9 cellular contexts compared by ENCODE assay signal in genomic region chr1:220908757-220909156, GRCh38. TPM values are rescaled to one million over a fixed set of nuclear protein-coding genes. Genes with fewer than 3 reads are reported as not detected.
DNase-seq lines count a peak whose midpoint lies in the region; ATAC-seq and TF ChIP-seq lines count a peak whose summit lies in the region.
"Had no signal": no experiment of that assay in that cellular context is flagged by ENCODE, and none has a peak within 500 bp of the region (broad histone marks: within the 10 kb centered on the region; RNA-seq: fewer than 3 reads in every experiment).

No MANE protein-coding gene starts in this region.

- H3K4me1 Mint-ChIP-seq in activated CD4-positive, alpha-beta T cell treated with anti-CD3 and anti-CD28 coated beads, Interleukin-2, amount 10 ng/mL, durations not matched to agents 7 days and 5 days: no peaks in the 10 kb centered on the region
- H3K4me1 Mint-ChIP-seq: T-cell had no signal

- no peak overlapping the region for H2AFZ ChIP-seq in OCI-LY1 (ENCODE audit: low read length)

- peaks cover under 1% of the 10 kb centered on the region for H3K27me3 Mint-ChIP-seq in activated CD4-positive, alpha-beta T cell treated with anti-CD3 and anti-CD28 coated beads, Interleukin-2, amount 10 ng/mL, durations not matched to agents 7 days and 5 days

- H3K9ac ChIP-seq in OCI-LY1 (ENCODE audit: low read length): no peak overlapping the region

- TF ChIP-seq CTCF in 22Rv1 (IDR thresholded peaks at IDR 0.05) (peak; percentile 77), OCI-LY1 (IDR thresholded peaks at IDR 0.05; ENCODE audit: low read length) (peak; percentile 37; the same call in 1 of the 2 replicates), fibroblast of pulmonary artery (IDR thresholded peaks at IDR 0.05; ENCODE audit: low read length, missing control alignments) (peak; percentile 75)

- 0 out of 2 replicates have a peak, but pooled peaks cover 3% of the 10 kb centered on the region for H3K27me3 ChIP-seq in OCI-LY1 (ENCODE audit: insufficient read depth, low read length)

- no peak overlapping the region for H3K27ac Mint-ChIP-seq in activated CD4-positive, alpha-beta T cell treated with anti-CD3 and anti-CD28 coated beads, Interleukin-2, amount 10 ng/mL, durations not matched to agents 7 days and 5 days
- H3K27ac Mint-ChIP-seq: T-cell had no signal

- no peaks in the 10 kb centered on the region for H3K79me2 ChIP-seq in OCI-LY1 (ENCODE audit: insufficient read depth, low read length)

- H3K27ac ChIP-seq in 22Rv1 (no peak overlapping the region), OCI-LY1 (ENCODE audit: low read depth, low read length, poor library complexity, severe bottlenecking) (no peak overlapping the region)

- peak; percentile 61 for DNase-seq in fibroblast of pulmonary artery (ENCODE audit: low read depth)
- no peak for DNase-seq in activated CD4-positive, alpha-beta T cell treated with anti-CD3 and anti-CD28 coated beads, Interleukin-2, amount 10 ng/mL, durations not matched to agents 7 days and 5 days
- DNase-seq in NCI-H2107 (lab: John Stamatoyannopoulos, UW): no peak
- DNase-seq: T-cell had no signal

- H3K36me3 Mint-ChIP-seq in activated CD4-positive, alpha-beta T cell treated with anti-CD3 and anti-CD28 coated beads, Interleukin-2, amount 10 ng/mL, durations not matched to agents 7 days and 5 days (ENCODE audit: low read depth): no peaks in the 10 kb centered on the region
- H3K36me3 Mint-ChIP-seq: T-cell had no signal

- no peak overlapping the region for H3K4me3 ChIP-seq in OCI-LY1 (ENCODE audit: low read depth, low read length, poor library complexity, severe bottlenecking)
- H3K4me3 ChIP-seq in fibroblast of pulmonary artery (replicated peaks; ENCODE audit: low read depth, low read length): no peak overlapping the region

- POLR2A ChIA-PET in activated CD4-positive, alpha-beta T cell treated with anti-CD3 and anti-CD28 coated beads, Interleukin-2, amount 10 ng/mL, durations not matched to agents 7 days and 5 days (lab: Charles Lee): no interaction called here

- no peaks in the 10 kb centered on the region for H3K9me3 Mint-ChIP-seq in activated CD4-positive, alpha-beta T cell treated with anti-CD3 and anti-CD28 coated beads, Interleukin-2, amount 10 ng/mL, durations not matched to agents 7 days and 5 days
- H3K9me3 Mint-ChIP-seq: T-cell had no signal

- no peaks in the 10 kb centered on the region for H3F3A ChIP-seq in OCI-LY1 (ENCODE audit: insufficient read depth, low read length)

- CTCF ChIA-PET in activated CD4-positive, alpha-beta T cell treated with anti-CD3 and anti-CD28 coated beads, Interleukin-2, amount 10 ng/mL, durations not matched to agents 7 days and 5 days (lab: Charles Lee): no interaction called here

- no peaks in the 10 kb centered on the region for H3K9me2 ChIP-seq in OCI-LY1 (ENCODE audit: low read depth, low read length)

- ATAC-seq in GM18502 (IDR thresholded peaks at IDR 0.05; ENCODE audit: poor library complexity, unreplicated experiment) (peak; percentile 50), HG03439 (IDR thresholded peaks at IDR 0.05; ENCODE audit: unreplicated experiment) (no peak), GM19023 (IDR thresholded peaks at IDR 0.05; ENCODE audit: unreplicated experiment) (no peak)
- ATAC-seq: T-cell had no signal

- no peak overlapping the region for H3K4me2 ChIP-seq in OCI-LY1 (ENCODE audit: low read length)

- H4K20me1 ChIP-seq in OCI-LY1 (ENCODE audit: insufficient read depth, low read length): no peaks in the 10 kb centered on the region

- H3K9me3 ChIP-seq in OCI-LY1 (ENCODE audit: low read length): no peaks in the 10 kb centered on the region

- no peaks in the 10 kb centered on the region for H3K4me1 ChIP-seq in OCI-LY1 (ENCODE audit: insufficient read depth, low read length, severe bottlenecking)

- H3K36me3 ChIP-seq in OCI-LY1 (ENCODE audit: insufficient read depth, low read length): no peaks in the 10 kb centered on the region

- H3K4me3 Mint-ChIP-seq in activated CD4-positive, alpha-beta T cell treated with anti-CD3 and anti-CD28 coated beads, Interleukin-2, amount 10 ng/mL, durations not matched to agents 7 days and 5 days: no peak overlapping the region
- H3K4me3 Mint-ChIP-seq: T-cell had no signal

RNA-seq across cellular contexts. Expression of gene HLX, which starts 29.5 kb away (rescaled TPM):
- total RNA-seq in activated CD4-positive, alpha-beta T cell treated with anti-CD3 and anti-CD28 coated beads, Interleukin-2, amount 10 ng/mL, durations not matched to agents 7 days and 5 days: under 1 TPM in 1 of 2 experiments, not detected in 1; 0.10 TPM
